23 cellular contexts compared by ENCODE assay signal in the genomic region with DNA sequence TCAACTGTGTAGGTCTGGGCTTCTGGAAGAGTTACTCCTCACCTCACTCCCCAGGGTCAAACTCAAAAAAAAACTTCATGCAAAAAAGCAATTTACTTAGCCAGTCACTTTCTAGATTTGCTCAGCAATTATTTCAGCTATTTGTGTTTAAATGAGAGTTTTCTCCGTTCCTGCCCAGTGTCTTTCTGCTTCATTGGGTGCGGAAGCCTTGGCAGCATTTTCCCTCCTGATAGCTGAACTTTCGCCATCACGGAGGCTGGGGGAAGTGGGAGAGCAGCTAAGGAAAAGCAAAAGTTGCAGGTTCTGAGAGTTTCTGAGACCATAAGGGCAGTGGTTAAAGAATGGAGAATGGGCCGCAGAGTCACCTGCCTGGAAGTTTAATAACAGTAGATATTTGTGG.
"Had no signal": no experiment of that assay in that cellular context is flagged by ENCODE, and none has a peak within 500 bp of the region (broad histone marks: within the 10 kb centered on the region; RNA-seq: fewer than 3 reads in every experiment).

No MANE protein-coding gene starts in this region.

- H3K4me1 ChIP-seq: esophagus muscularis mucosa, foreskin keratinocyte, gastroesophageal sphincter, left lung, pancreas, sigmoid colon, upper lobe of left lung had no signal

- H3K4me1 Mint-ChIP-seq: immature natural killer cell; naive thymus-derived CD8-positive, alpha-beta T cell; stimulated activated memory B cell treated with anti-CD40 and anti-IgM and Interleukin-4, amounts not matched to agents 10 μg/mL and 1 μg/mL and 100 μg/mL, for 72 hours had no signal

- ATAC-seq: foreskin keratinocyte; gastroesophageal sphincter; left lung; naive thymus-derived CD8-positive, alpha-beta T cell; pancreas; right cardiac atrium; stimulated activated memory B cell treated with anti-CD40 and anti-IgM and Interleukin-4, amounts not matched to agents 10 μg/mL and 1 μg/mL and 100 μg/mL, for 72 hours; stimulated activated naive CD8-positive, alpha-beta T cell treated with anti-CD3 and anti-CD28 coated beads, Interleukin-15, Interleukin-2, amounts not matched to agents 100 U/mL and 50 U/mL, for 24 hours had no signal

- H3K27me3 ChIP-seq: esophagus muscularis mucosa, foreskin keratinocyte, gastroesophageal sphincter, left lung, neutrophil, pancreas, sigmoid colon, testis, tibial nerve, upper lobe of left lung had no signal

- H3K36me3 Mint-ChIP-seq: immature natural killer cell; naive thymus-derived CD8-positive, alpha-beta T cell; stimulated activated memory B cell treated with anti-CD40 and anti-IgM and Interleukin-4, amounts not matched to agents 10 μg/mL and 1 μg/mL and 100 μg/mL, for 72 hours had no signal

- H3K27ac Mint-ChIP-seq: immature natural killer cell; naive thymus-derived CD8-positive, alpha-beta T cell; progenitor cell of endocrine pancreas; stimulated activated memory B cell treated with anti-CD40 and anti-IgM and Interleukin-4, amounts not matched to agents 10 μg/mL and 1 μg/mL and 100 μg/mL, for 72 hours had no signal

- H3K4me3 Mint-ChIP-seq: immature natural killer cell; naive thymus-derived CD8-positive, alpha-beta T cell; stimulated activated memory B cell treated with anti-CD40 and anti-IgM and Interleukin-4, amounts not matched to agents 10 μg/mL and 1 μg/mL and 100 μg/mL, for 72 hours had no signal

- H3K27ac ChIP-seq: coronary artery, esophagus muscularis mucosa, foreskin keratinocyte, gastroesophageal sphincter, left lung, neutrophil, pancreas, sigmoid colon, testis, tibial nerve, upper lobe of left lung had no signal

- H3K9me3 ChIP-seq: esophagus muscularis mucosa, gastroesophageal sphincter, left lung, neutrophil, pancreas, sigmoid colon, testis, tibial nerve, upper lobe of left lung had no signal

- H3K9me3 Mint-ChIP-seq: naive thymus-derived CD8-positive, alpha-beta T cell had no signal

- H3K27me3 Mint-ChIP-seq: stimulated activated memory B cell treated with anti-CD40 and anti-IgM and Interleukin-4, amounts not matched to agents 10 μg/mL and 1 μg/mL and 100 μg/mL, for 72 hours had no signal

- DNase-seq: dermis blood vessel endothelial cell; effector memory CD4-positive, alpha-beta T cell; foreskin keratinocyte; immature natural killer cell; islet precursor cell; left lung; mesendoderm; naive thymus-derived CD8-positive, alpha-beta T cell; pancreas; right cardiac atrium; sigmoid colon; stimulated activated CD4-positive, alpha-beta T cell treated with anti-CD3 and anti-CD28 coated beads, Interleukin-2, amount 100 ng/mL, for 24 hours; stimulated activated CD4-positive, alpha-beta T cell treated with anti-CD3 and anti-CD28 coated beads, Interleukin-4, amount 100 ng/mL, for 24 hours; stimulated activated naive CD8-positive, alpha-beta T cell treated with anti-CD3 and anti-CD28 coated beads, Interleukin-15, Interleukin-2, amounts not matched to agents 100 U/mL and 50 U/mL, for 24 hours; testis; upper lobe of left lung had no signal
